7 cellular contexts compared by ENCODE assay signal in genomic region chr10:86668297-86669165, GRCh38. TPM values are rescaled to one million over a fixed set of nuclear protein-coding genes. Genes with fewer than 3 reads are reported as not detected.
DNase-seq lines count a peak whose midpoint lies in the region; ATAC-seq and TF ChIP-seq lines count a peak whose summit lies in the region.

Gene LDB3, plus strand, starts transcription at chr10:86668511. Its CDS starts 181 bp downstream, at chr10:86668692.

- ATAC-seq in GM19438 (IDR thresholded peaks at IDR 0.05; ENCODE audit: low read depth, unreplicated experiment) (peak; percentile 81), GM19452 (IDR thresholded peaks at IDR 0.05; ENCODE audit: unreplicated experiment) (no peak)

- H3K4me3 Mint-ChIP-seq in activated naive CD8-positive, alpha-beta T cell treated with anti-CD3 and anti-CD28 coated beads for 36 hours: no peak within 1 kb of the TSS

- H3K27ac Mint-ChIP-seq in activated naive CD8-positive, alpha-beta T cell treated with anti-CD3 and anti-CD28 coated beads for 36 hours: no peak within 1 kb of the TSS

- intact Hi-C loops in posterior vena cava (cut with DNase I): no loop called here

- H3K9me3 Mint-ChIP-seq in activated naive CD8-positive, alpha-beta T cell treated with anti-CD3 and anti-CD28 coated beads for 36 hours: no peaks in the 10 kb centered on the region

- H3K4me3 ChIP-seq in cardiac fibroblast (replicated peaks in 1 of 2; ENCODE audit: low read depth in 2 of 2, low read length in 2 of 2): no peak within 1 kb of the TSS

- no peak for TF ChIP-seq CTCF in cardiac fibroblast (IDR thresholded peaks at IDR 0.05; ENCODE audit: low read depth, low read length)

- H3K27me3 Mint-ChIP-seq in activated naive CD8-positive, alpha-beta T cell treated with anti-CD3 and anti-CD28 coated beads for 36 hours: no peaks in the 10 kb centered on the region

- no peaks in the 10 kb centered on the region for H3K36me3 Mint-ChIP-seq in activated naive CD8-positive, alpha-beta T cell treated with anti-CD3 and anti-CD28 coated beads for 36 hours

- DNase-seq in LHCN-M2 (ENCODE audit: low read depth): peak; percentile 45
- DNase-seq in cardiac fibroblast (ENCODE audit: low read depth in 2 of 2): peak; percentile 29 to 51
- no peak for DNase-seq in posterior vena cava (ENCODE audit: low spot score)
- no peak for DNase-seq in activated naive CD8-positive, alpha-beta T cell treated with anti-CD3 and anti-CD28 coated beads for 36 hours
- no peak for DNase-seq in NK-92 (lab: John Stamatoyannopoulos, UW; ENCODE audit: unreplicated experiment)

- no peaks in the 10 kb centered on the region for H3K4me1 Mint-ChIP-seq in activated naive CD8-positive, alpha-beta T cell treated with anti-CD3 and anti-CD28 coated beads for 36 hours

RNA-seq across cellular contexts. Expression of gene LDB3, which starts in this region (rescaled TPM):
- total RNA-seq in LHCN-M2 (2014; rRNA removed) (0.06 TPM in 1 of 2 replicates, not detected in the other), posterior vena cava (10 to 100 TPM; 27.9 to 29.3 TPM)
- 0.34 TPM for polyA plus RNA-seq in LHCN-M2 (2012)
- total RNA-seq in activated naive CD8-positive, alpha-beta T cell treated with anti-CD3 and anti-CD28 coated beads for 36 hours: under 1 TPM; 0.06 to 0.20 TPM

Comparison
In these comparisons a context has a peak if more than half of its experiments do, and no peak if none do; other contexts are left out.
1. RNA of gene LDB3 (total RNA-seq): 27.9 to 29.3 TPM in posterior vena cava; 0.06 to 0.20 TPM in activated naive CD8-positive, alpha-beta T cell treated with anti-CD3 and anti-CD28 coated beads for 36 hours and 0.06 TPM in LHCN-M2; every median in the first group is over 10 times any median in the second.
2. Peak in DNase-seq in LHCN-M2; RNA of the gene not detected or under 1 TPM.
3. DNase-seq: peak in cardiac fibroblast (2 of 2); none in posterior vena cava (single experiment), activated naive CD8-positive, alpha-beta T cell treated with anti-CD3 and anti-CD28 coated beads for 36 hours (single experiment) and NK-92 (single experiment).